Comparison of ENCODE assay signal across 7 cellular contexts in genomic region chr4:9000505-9001001, GRCh38.
A peak's percentile ranks its signal among the peaks of the same experiment; 100 is the strongest.
DNase-seq lines count a peak whose midpoint lies in the region; ATAC-seq and TF ChIP-seq lines count a peak whose summit lies in the region.
"Not testable (repeated sequence)": the region's sequence is repeated elsewhere in the genome, so short reads cannot be mapped to it uniquely, and the experiment has no call there.

No MANE protein-coding gene starts in this region.

- peaks cover 40% of the 10 kb centered on the region for H3K27me3 Mint-ChIP-seq in WTC11 (ENCODE audit: low read depth)
- peaks cover 16% of the 10 kb centered on the region for H3K27me3 Mint-ChIP-seq in memory B cell

- POLR2A ChIA-PET in WTC11 (lab: Charles Lee): not testable (repeated sequence)

- H3K4me1 Mint-ChIP-seq in WTC11: peaks cover 16% of the 10 kb centered on the region
- H3K4me1 Mint-ChIP-seq in memory B cell: not testable (repeated sequence)

- H3K9me3 Mint-ChIP-seq in WTC11: peaks cover 24% of the 10 kb centered on the region
- H3K9me3 Mint-ChIP-seq in memory B cell: not testable (repeated sequence)

- TF ChIP-seq CTCF in GM12865 (IDR thresholded peaks at IDR 0.05; ENCODE audit: insufficient read depth, low read depth, low read length, missing control alignments): peak; percentile 66
- peak; percentile 86 for TF ChIP-seq CTCF in WTC11 (IDR thresholded peaks at IDR 0.05)

- DNase-seq in GM12865 (ENCODE audit: low read depth): peak; percentile 13
- DNase-seq in NCI-H1105 treated with DMSO at 0.1 percent for 48 hours (lab: John Stamatoyannopoulos, UW): peak; percentile 26
- DNase-seq in WTC11 (ENCODE audit: low spot score): peak; percentile 61
- DNase-seq in activated naive CD8-positive, alpha-beta T cell treated with anti-CD3 and anti-CD28 coated beads, Interleukin-2, amount 50 U/mL, for 16 hours (ENCODE audit: low read depth, low spot score): peak; percentile 6
- DNase-seq in fibroblast of peridontal ligament (ENCODE audit: extremely low read depth): peak; percentile 3
- peak; percentile 44 to 63 for DNase-seq in memory B cell (ENCODE audit: low spot score in 2 of 2)
- DNase-seq in stimulated activated CD4-positive, alpha-beta T cell treated with anti-CD3 and anti-CD28 coated beads, Interleukin-15, amount 100 ng/mL, for 1 hour (ENCODE audit: low read depth in 1 of 2, low spot score in 1 of 2): peak; percentile 10 to 50

- not testable (repeated sequence) for H3K4me3 ChIP-seq in GM12865 (ENCODE audit: low read depth, low read length)

- peak overlapping the region; percentile 49 for H3K4me3 Mint-ChIP-seq in WTC11
- peak overlapping the region; percentile 39 for H3K4me3 Mint-ChIP-seq in memory B cell

- not testable (repeated sequence) for H3K27ac Mint-ChIP-seq in WTC11, memory B cell

- CTCF ChIA-PET in WTC11 (lab: Charles Lee): interaction anchor here (0.5 to 1.4 kb wide), 9 partner anchors 10 to 1456 kb away, joined by 3 to 6 read pairs (median 3); partner anchors contain the start of gene ZNF518B

- peak; percentile 77 for ATAC-seq in WTC11
- not testable (repeated sequence) for ATAC-seq in memory B cell (ENCODE audit: low read depth)

- peaks cover 22% of the 10 kb centered on the region for H3K36me3 Mint-ChIP-seq in WTC11
- H3K36me3 Mint-ChIP-seq in memory B cell: not testable (repeated sequence)

TF ChIP-seq in WTC11, 78 proteins besides CTCF, POLR2A, EP300 and RAD21:
- TF ChIP-seq MAX (CRISPR knock-in tag; IDR thresholded peaks at IDR 0.05): peak; percentile 73
- TF ChIP-seq HMGXB4 (CRISPR knock-in tag; IDR thresholded peaks at IDR 0.05): peak; percentile 60; the same call in 1 of the 2 replicates
- 0 out of 2 replicates have a peak, but pooled peaks have one; percentile 22 for TF ChIP-seq ETV6 (CRISPR knock-in tag; IDR thresholded peaks at IDR 0.05)
- TF ChIP-seq, protein P1, sequence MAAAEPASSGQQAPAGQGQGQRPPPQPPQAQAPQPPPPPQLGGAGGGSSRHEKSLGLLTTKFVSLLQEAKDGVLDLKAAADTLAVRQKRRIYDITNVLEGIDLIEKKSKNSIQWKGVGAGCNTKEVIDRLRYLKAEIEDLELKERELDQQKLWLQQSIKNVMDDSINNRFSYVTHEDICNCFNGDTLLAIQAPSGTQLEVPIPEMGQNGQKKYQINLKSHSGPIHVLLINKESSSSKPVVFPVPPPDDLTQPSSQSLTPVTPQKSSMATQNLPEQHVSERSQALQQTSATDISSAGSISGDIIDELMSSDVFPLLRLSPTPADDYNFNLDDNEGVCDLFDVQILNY (CRISPR knock-in tag; IDR thresholded peaks at IDR 0.05): 0 out of 2 replicates have a peak, but pooled peaks have one; percentile 36
- peak; percentile 100 for TF ChIP-seq ZNF121 (CRISPR knock-in tag; IDR thresholded peaks at IDR 0.05)

Comparison
In these comparisons a context has a peak if more than half of its experiments do, and no peak if none do; other contexts are left out.
1. DNase-seq: peak in every context shown above with its lines; median percentile 61 in WTC11; 54 in memory B cell; 30 in stimulated activated CD4-positive, alpha-beta T cell treated with anti-CD3 and anti-CD28 coated beads, Interleukin-15, amount 100 ng/mL, for 1 hour; 26 in NCI-H1105 treated with DMSO at 0.1 percent for 48 hours; 13 in GM12865; 6 in activated naive CD8-positive, alpha-beta T cell treated with anti-CD3 and anti-CD28 coated beads, Interleukin-2, amount 50 U/mL, for 16 hours; 3 in fibroblast of peridontal ligament.